17 cellular contexts compared by ENCODE assay signal in genomic region chr12:112015938-112016337, GRCh38. TPM values are rescaled to one million over a fixed set of nuclear protein-coding genes. Genes with fewer than 3 reads are reported as not detected.
A peak's percentile ranks its signal among the peaks of the same experiment; 100 is the strongest.
DNase-seq lines count a peak whose midpoint lies in the region; TF ChIP-seq lines count a peak whose summit lies in the region.
"Had no signal": no experiment of that assay in that cellular context is flagged by ENCODE, and none has a peak within 500 bp of the region (broad histone marks: within the 10 kb centered on the region; RNA-seq: fewer than 3 reads in every experiment).

No MANE protein-coding gene starts in this region.

- peaks cover 38% of the 10 kb centered on the region for H3K36me3 ChIP-seq in CD4-positive, alpha-beta memory T cell (ENCODE audit: insufficient read depth, low read length)

- POLR2A ChIA-PET in CD4-positive, alpha-beta memory T cell (lab: Charles Lee; ENCODE audit: partially characterized antibody) = interaction anchor here (1.3 to 8.6 kb wide), 2 partner anchors 15 to 21 kb away, joined by 9 to 344 read pairs; no protein-coding TSS in a partner anchor

- H3K27ac Mint-ChIP-seq in CD4-positive, alpha-beta memory T cell = peak overlapping the region; percentile 43 to 87 (median 75)
- no peak overlapping the region; the same call in 1 of the 2 replicates for H3K27ac Mint-ChIP-seq in HFFc6
- H3K27ac Mint-ChIP-seq in activated naive CD8-positive, alpha-beta T cell treated with anti-CD3 and anti-CD28 coated beads for 36 hours = peak overlapping the region; percentile 34
- peak overlapping the region; percentile 12 to 71 (median 66) for H3K27ac Mint-ChIP-seq in nephron

- H3K9me3 ChIP-seq in CD4-positive, alpha-beta memory T cell (ENCODE audit: control insufficient read depth in 1 of 2, low read length in 2 of 2) = no peaks in the 10 kb centered on the region
- H3K9me3 ChIP-seq: esophagus muscularis mucosa had no signal

- CTCF ChIA-PET in CD4-positive, alpha-beta memory T cell (lab: Charles Lee; ENCODE audit: partially characterized antibody) = interaction anchor here (1.0 to 1.3 kb wide), 2 partner anchors 71 to 84 kb away, joined by 3 to 6 read pairs; no protein-coding TSS in a partner anchor

- peak overlapping the region in 7 of 8 donors; percentile 16 to 70 (median 54) for H3K4me3 Mint-ChIP-seq in CD4-positive, alpha-beta memory T cell
- H3K4me3 Mint-ChIP-seq in HFFc6 (peak overlapping the region; percentile 24), nephron (peak overlapping the region; percentile 72 to 82 (median 78))
- peak overlapping the region; percentile 32 for H3K4me3 Mint-ChIP-seq in activated naive CD8-positive, alpha-beta T cell treated with anti-CD3 and anti-CD28 coated beads for 36 hours

- H3K4me1 Mint-ChIP-seq in CD4-positive, alpha-beta memory T cell = peaks cover 48 to 83% (median 66%) of the 10 kb centered on the region in 4 donors
- H3K4me1 Mint-ChIP-seq in HFFc6 (ENCODE audit: low read depth) = peaks cover 67% of the 10 kb centered on the region
- peaks cover 53% of the 10 kb centered on the region for H3K4me1 Mint-ChIP-seq in activated naive CD8-positive, alpha-beta T cell treated with anti-CD3 and anti-CD28 coated beads for 36 hours
- H3K4me1 Mint-ChIP-seq in nephron = peaks cover 43% of the 10 kb centered on the region

- no peak for DNase-seq in CD4-positive, alpha-beta memory T cell
- DNase-seq in HFFc6 (no peak), NCI-H774 (lab: John Stamatoyannopoulos, UW) (no peak), NAMALWA (ENCODE audit: low spot score) (no peak), retina (no peak)
- no peak for DNase-seq in activated naive CD8-positive, alpha-beta T cell treated with anti-CD3 and anti-CD28 coated beads for 36 hours
- DNase-seq: GOT3; KBM-7; left colon; NCI-H1694; NCI-H526 treated with DMSO at 0.1 percent for 48 hours; RPMI8226; stimulated activated CD4-positive, alpha-beta T cell treated with anti-CD3 and anti-CD28 coated beads, Interleukin-4, amount 100 ng/mL, for 4 hours; stimulated activated naive CD4-positive, alpha-beta T cell treated with Interleukin-2 at 50 U/mL for 16 hours had no signal

- TF ChIP-seq CTCF in HFFc6 (IDR thresholded peaks at IDR 0.05) (no peak), nephron (IDR thresholded peaks at IDR 0.05; ENCODE audit: unreplicated experiment in 3 of 3) (no peak)

- intact Hi-C loops in CD4-positive, alpha-beta memory T cell (cut with micrococcal nuclease) = no loop called here

- no peak overlapping the region for H3K27ac ChIP-seq in CD4-positive, alpha-beta memory T cell (ENCODE audit: low read depth, low read length)
- H3K27ac ChIP-seq: hepatocyte had no signal

- H3K27me3 Mint-ChIP-seq in CD4-positive, alpha-beta memory T cell = no peaks in the 10 kb centered on the region
- H3K27me3 Mint-ChIP-seq in HFFc6 (ENCODE audit: insufficient read depth) (peaks cover 7% of the 10 kb centered on the region), nephron (ENCODE audit: low read depth) (no peaks in the 10 kb centered on the region)
- H3K27me3 Mint-ChIP-seq in activated naive CD8-positive, alpha-beta T cell treated with anti-CD3 and anti-CD28 coated beads for 36 hours = no peaks in the 10 kb centered on the region

- H3K4me3 ChIP-seq in CD4-positive, alpha-beta memory T cell (ENCODE audit: low read length in 2 of 2) = no peak overlapping the region
- H3K4me3 ChIP-seq: esophagus muscularis mucosa, hepatocyte had no signal

- peaks cover 0 to 4% (median 0%) of the 10 kb centered on the region in 8 donors for H3K9me3 Mint-ChIP-seq in CD4-positive, alpha-beta memory T cell
- no peaks in the 10 kb centered on the region for H3K9me3 Mint-ChIP-seq in HFFc6
- H3K9me3 Mint-ChIP-seq in activated naive CD8-positive, alpha-beta T cell treated with anti-CD3 and anti-CD28 coated beads for 36 hours = peaks cover 12% of the 10 kb centered on the region
- H3K9me3 Mint-ChIP-seq in nephron = no peaks in the 10 kb centered on the region

- H3K4me1 ChIP-seq in CD4-positive, alpha-beta memory T cell (ENCODE audit: insufficient read depth, low read length) = peaks cover 80% of the 10 kb centered on the region

- no peaks in the 10 kb centered on the region for H3K27me3 ChIP-seq in CD4-positive, alpha-beta memory T cell (ENCODE audit: insufficient read depth, low read length)
- H3K27me3 ChIP-seq: esophagus muscularis mucosa, hepatocyte had no signal

- peaks cover 40 to 58% of the 10 kb centered on the region in 2 donors for H3K36me3 Mint-ChIP-seq in CD4-positive, alpha-beta memory T cell
- H3K36me3 Mint-ChIP-seq in HFFc6 (ENCODE audit: low read depth) (peaks cover 32% of the 10 kb centered on the region), nephron (ENCODE audit: low read depth) (peaks cover 45% of the 10 kb centered on the region)
- peaks cover 44% of the 10 kb centered on the region for H3K36me3 Mint-ChIP-seq in activated naive CD8-positive, alpha-beta T cell treated with anti-CD3 and anti-CD28 coated beads for 36 hours

RNA-seq across cellular contexts. Expression of gene ERP29, which starts 2.7 kb away (rescaled TPM):
- 100 to 1,000 TPM; 183 to 184 TPM for total RNA-seq in CD4-positive, alpha-beta memory T cell
- polyA plus RNA-seq in CD4-positive, alpha-beta memory T cell = 100 to 1,000 TPM; 217 to 250 TPM
- 10 to 100 TPM; 84.2 to 94.7 (median 88.4) TPM for total RNA-seq in HFFc6 (2021; fragmentation: NEBNext Ultra II Directional; extraction: Animal tissue kit (Norgen Biotek cat#: 25700))
- 10 to 100 TPM; 79.9 to 85.6 TPM for total RNA-seq in activated naive CD8-positive, alpha-beta T cell treated with anti-CD3 and anti-CD28 coated beads for 36 hours

RNA-seq across cellular contexts. Expression of gene TMEM116, which starts 3.0 kb away (rescaled TPM):
- 10 to 100 TPM; 47.3 to 50.6 TPM for total RNA-seq in CD4-positive, alpha-beta memory T cell
- 10 to 100 TPM; 32.3 to 37.1 TPM for polyA plus RNA-seq in CD4-positive, alpha-beta memory T cell
- 1 to 10 TPM; 3.9 to 5.5 (median 4.8) TPM for total RNA-seq in HFFc6 (2021; fragmentation: NEBNext Ultra II Directional; extraction: Animal tissue kit (Norgen Biotek cat#: 25700))
- total RNA-seq in activated naive CD8-positive, alpha-beta T cell treated with anti-CD3 and anti-CD28 coated beads for 36 hours = 10 to 100 TPM; 10.1 to 10.5 TPM

Comparison
In these comparisons a context has a peak if more than half of its experiments do, and no peak if none do; other contexts are left out.
1. H3K4me3 Mint-ChIP-seq: peak in every context shown above with its lines; median percentile 78 in nephron; 54 in CD4-positive, alpha-beta memory T cell; 32 in activated naive CD8-positive, alpha-beta T cell treated with anti-CD3 and anti-CD28 coated beads for 36 hours; 24 in HFFc6.
2. RNA of gene TMEM116, which starts 3.0 kb away (total RNA-seq): 47.3 to 50.6 TPM in CD4-positive, alpha-beta memory T cell; 10.1 to 10.5 TPM in activated naive CD8-positive, alpha-beta T cell treated with anti-CD3 and anti-CD28 coated beads for 36 hours and 3.9 to 5.5 TPM in HFFc6; every median in the first group is over 4 times any median in the second.